11 cellular contexts compared by ENCODE assay signal in the genomic region with DNA sequence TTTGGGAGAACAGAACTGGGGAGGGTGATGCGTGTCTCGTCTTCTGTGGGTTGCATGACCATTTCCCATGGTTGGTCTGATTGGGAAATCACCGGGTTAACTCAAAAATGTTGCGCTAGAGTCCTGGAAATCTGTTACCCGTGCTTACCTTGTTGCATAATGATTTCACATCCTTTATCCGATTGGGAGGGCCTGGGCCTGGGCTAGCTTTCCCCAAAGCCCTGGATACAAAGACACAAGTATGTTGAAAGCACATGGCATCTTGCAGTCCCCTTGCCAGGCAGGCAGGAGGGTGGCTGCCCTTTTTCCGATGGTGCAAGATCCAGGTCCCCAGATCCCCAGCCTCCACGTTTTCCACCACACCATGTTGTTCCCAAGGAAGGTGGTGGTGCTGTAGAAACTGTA. TPM values are rescaled to one million over a fixed set of nuclear protein-coding genes. Genes with fewer than 3 reads are reported as not detected.
DNase-seq lines count a peak whose midpoint lies in the region; ATAC-seq and TF ChIP-seq lines count a peak whose summit lies in the region.
"Had no signal": no experiment of that assay in that cellular context is flagged by ENCODE, and none has a peak within 500 bp of the region (broad histone marks: within the 10 kb centered on the region; RNA-seq: fewer than 3 reads in every experiment).

No MANE protein-coding gene starts in this region.

- WGBS in adrenal gland, 4 donors = 64 to 77% (median 69%) methylated on average over 8 of the region's 8 CpGs

- peaks cover 16% of the 10 kb centered on the region; the same call in 1 of the 2 replicates for H3K9me3 ChIP-seq in BLaER1
- no peaks in the 10 kb centered on the region for H3K9me3 ChIP-seq in adrenal gland (replicated peaks in 1 of 3)
- no peaks in the 10 kb centered on the region for H3K9me3 ChIP-seq in mucosa of descending colon

- no peaks in the 10 kb centered on the region for H3K27me3 ChIP-seq in BLaER1
- H3K27me3 ChIP-seq in adrenal gland = peaks cover 27% of the 10 kb centered on the region

- H4K20me1 ChIP-seq in BLaER1 = 0 out of 2 replicates have a peak, but pooled peaks cover 8% of the 10 kb centered on the region

- peak overlapping the region; percentile 91 for H3K9ac ChIP-seq in BLaER1

- peak overlapping the region; percentile 72 for H3K4me3 ChIP-seq in BLaER1
- H3K4me3 ChIP-seq in adrenal gland = peak overlapping the region in 1 of 4 donors; percentile 41
- H3K4me3 ChIP-seq in mucosa of descending colon = no peak overlapping the region

- TF ChIP-seq POLR2A in adrenal gland (IDR thresholded peaks at IDR 0.05) = no peak

- peak overlapping the region; percentile 94 for H3K4me2 ChIP-seq in BLaER1

- intact Hi-C loops in adrenal gland (cut with DNase I) (no loop called here), mucosa of descending colon (cut with DNase I, micrococcal nuclease) (no loop called here)

- TF ChIP-seq CTCF in adrenal gland (IDR thresholded peaks at IDR 0.05) = no peak
- no peak for TF ChIP-seq CTCF in mucosa of descending colon (IDR thresholded peaks at IDR 0.05)

- DNase-seq in adrenal gland (peak in 2 of 7 donors; percentile 27 to 41), mucosa of descending colon (peak in 1 of 3 donors; percentile 17), NCI-H1694 treated with DMSO at 0.1 percent for 48 hours (lab: John Stamatoyannopoulos, UW) (no peak), NCI-H526 (lab: John Stamatoyannopoulos, UW) (no peak), kidney tubule cell (ENCODE audit: low spot score) (no peak)
- DNase-seq: IMR-90, NCI-H524 had no signal

- H3K4me1 ChIP-seq in BLaER1 (peaks cover 70% of the 10 kb centered on the region), adrenal gland (replicated peaks in 1 of 2) (no peaks in the 10 kb centered on the region), mucosa of descending colon (ENCODE audit: low read depth) (peaks cover 4% of the 10 kb centered on the region)

- H3K36me3 ChIP-seq in BLaER1 (peaks cover 36% of the 10 kb centered on the region), adrenal gland (replicated peaks in 1 of 2) (no peaks in the 10 kb centered on the region), mucosa of descending colon (ENCODE audit: low read depth) (no peaks in the 10 kb centered on the region)

- H3K27ac ChIP-seq in BLaER1 (peak overlapping the region; percentile 98), adrenal gland (peak overlapping the region in 4 of 5 donors; percentile 43 to 90 (median 71))

- ATAC-seq in HG03571 (IDR thresholded peaks at IDR 0.05; ENCODE audit: unreplicated experiment) (peak; percentile 4), mucosa of descending colon (peak; percentile 7), HG03196 (IDR thresholded peaks at IDR 0.05; ENCODE audit: unreplicated experiment) (no peak)

RNA-seq across cellular contexts. Expression of gene TRPM2, which starts 0.6 kb away (rescaled TPM):
- total RNA-seq in adrenal gland = 10 to 100 TPM in 5 of 8 donors, 1 to 10 TPM in 3; 3.1 to 16.0 (median 11.3) TPM
- 10 to 100 TPM in 2 of 3 donors, 1 to 10 TPM in 1; 1.5 to 28.3 (median 17.3) TPM for polyA plus RNA-seq in adrenal gland
- 10 to 100 TPM in 1 of 3 donors, 1 to 10 TPM in 2; 1.5 to 10.3 (median 7.2) TPM for total RNA-seq in mucosa of descending colon
- total RNA-seq: IMR-90, myocyte had no signal
- polyA plus RNA-seq: IMR-90 had no signal

RNA-seq across cellular contexts. Expression of gene CFAP410, which starts 14.8 kb away (rescaled TPM):
- total RNA-seq in adrenal gland (10 to 100 TPM; 15.5 to 73.5 (median 37.0) TPM), mucosa of descending colon (10 to 100 TPM; 22.0 to 33.0 (median 26.6) TPM)
- polyA plus RNA-seq in adrenal gland = 100 to 1,000 TPM in 2 of 3 donors, 1 to 10 TPM in 1; 1.4 to 149 (median 116) TPM

RNA-seq across cellular contexts. Expression of gene PFKL, which starts 54.1 kb away (rescaled TPM):
- total RNA-seq in adrenal gland (100 to 1,000 TPM in 4 of 8 donors, 10 to 100 TPM in 4; 61.1 to 123 (median 95.3) TPM), mucosa of descending colon (100 to 1,000 TPM; 150 to 299 (median 237) TPM)
- polyA plus RNA-seq in adrenal gland = 100 to 1,000 TPM in 1 of 3 donors, 10 to 100 TPM in 2; 16.6 to 123 (median 98.0) TPM
